ENCODE assay signal across 8 cellular contexts in genomic region chr7:130430841-130431713, GRCh38. TPM values are rescaled to one million over a fixed set of nuclear protein-coding genes. Genes with fewer than 3 reads are reported as not detected.
A peak's percentile ranks its signal among the peaks of the same experiment; 100 is the strongest.
DNase-seq lines count a peak whose midpoint lies in the region; ATAC-seq and TF ChIP-seq lines count a peak whose summit lies in the region.
"Had no signal": no experiment of that assay in that cellular context is flagged by ENCODE, and none has a peak within 500 bp of the region (broad histone marks: within the 10 kb centered on the region; RNA-seq: fewer than 3 reads in every experiment).

No MANE protein-coding gene starts in this region.

- TF ChIP-seq CTCF in HFF-Myc (IDR thresholded peaks at IDR 0.05; ENCODE audit: low read depth, low read length, missing control alignments) (no peak), OCI-LY7 (conservative IDR thresholded peaks at IDR 0.05; ENCODE audit: low read length) (no peak), fibroblast of villous mesenchyme (IDR thresholded peaks at IDR 0.05; ENCODE audit: insufficient read depth, low read depth, low read length) (no peak)

- H3K27me3 ChIP-seq in skeletal muscle tissue (ENCODE audit: control insufficient read depth in 3 of 3, insufficient read depth in 3 of 3, low read length in 3 of 3): no peaks in the 10 kb centered on the region
- H3K27me3 ChIP-seq in CD4-positive, alpha-beta memory T cell (ENCODE audit: insufficient read depth, low read length): no peaks in the 10 kb centered on the region

- peak overlapping the region; percentile 25 for H3K4me3 ChIP-seq in HFF-Myc (replicated peaks; ENCODE audit: low read depth, low read length)
- no peak overlapping the region for H3K4me3 ChIP-seq in OCI-LY7 (ENCODE audit: low read depth, low read length, poor library complexity, severe bottlenecking)
- H3K4me3 ChIP-seq in fibroblast of villous mesenchyme (ENCODE audit: low read depth, low read length): peak overlapping the region; percentile 51
- peak overlapping the region in 2 of 3 donors; percentile 36 to 45 for H3K4me3 ChIP-seq in skeletal muscle tissue (ENCODE audit: low read length in 3 of 3)
- H3K4me3 ChIP-seq in CD4-positive, alpha-beta memory T cell (ENCODE audit: low read length in 2 of 2): no peak overlapping the region

- DNase-seq in HFF-Myc (ENCODE audit: extremely low read depth, low read depth): peak; percentile 52
- no peak for DNase-seq in OCI-LY7 (ENCODE audit: low spot score)
- DNase-seq in fibroblast of villous mesenchyme (ENCODE audit: low read depth): peak; percentile 96
- no peak for DNase-seq in CD4-positive, alpha-beta memory T cell
- DNase-seq in posterior vena cava (ENCODE audit: low spot score): no peak

- 0 out of 2 replicates have a peak, but pooled peaks cover 4% of the 10 kb centered on the region for H4K20me1 ChIP-seq in OCI-LY7 (ENCODE audit: insufficient read depth, low read length)

- H3K36me3 ChIP-seq in OCI-LY7 (ENCODE audit: insufficient read depth, low read length) (peaks cover 21% of the 10 kb centered on the region; the same call in 1 of the 2 replicates), skeletal muscle tissue (ENCODE audit: control insufficient read depth in 3 of 3, insufficient read depth in 3 of 3, low read length in 3 of 3) (no peaks in the 10 kb centered on the region)
- no peaks in the 10 kb centered on the region for H3K36me3 ChIP-seq in CD4-positive, alpha-beta memory T cell (ENCODE audit: insufficient read depth, low read length)

- no peak overlapping the region for H3K27ac Mint-ChIP-seq in CD4-positive, alpha-beta memory T cell

- peak overlapping the region; percentile 6; the same call in 1 of the 2 replicates for H3K4me2 ChIP-seq in OCI-LY7 (ENCODE audit: low read length)

- BruUV-seq in OCI-LY7 (replicated peaks; lab: Mats Ljungman, UMichigan): no TSS peak

- ATAC-seq in HG03159 (IDR thresholded peaks at IDR 0.05; ENCODE audit: unreplicated experiment): no peak

- H2AFZ ChIP-seq in OCI-LY7 (ENCODE audit: low read length): no peak overlapping the region

- no peaks in the 10 kb centered on the region for H3K9me3 Mint-ChIP-seq in CD4-positive, alpha-beta memory T cell

- POLR2A ChIA-PET in OCI-LY7 (lab: Charles Lee): no interaction called here
- POLR2A ChIA-PET in CD4-positive, alpha-beta memory T cell (lab: Charles Lee; ENCODE audit: partially characterized antibody): no interaction called here

- H3K79me2 ChIP-seq in OCI-LY7 (ENCODE audit: insufficient read depth, low read depth, low read length): no peaks in the 10 kb centered on the region; the same call in 1 of the 2 replicates

- CTCF ChIA-PET in OCI-LY7 (lab: Charles Lee; ENCODE audit: unreplicated experiment): no interaction called here
- CTCF ChIA-PET in CD4-positive, alpha-beta memory T cell (lab: Charles Lee; ENCODE audit: partially characterized antibody): no interaction called here

- no peak overlapping the region for H3K4me3 Mint-ChIP-seq in CD4-positive, alpha-beta memory T cell

- H3K36me3 Mint-ChIP-seq in CD4-positive, alpha-beta memory T cell: peaks cover 1 to 3% of the 10 kb centered on the region in 2 donors

- H3K9ac ChIP-seq in skeletal muscle tissue (ENCODE audit: low read depth in 1 of 3, low read length in 3 of 3): peak overlapping the region in 1 of 3 donors; percentile 53

- no peaks in the 10 kb centered on the region for H3K27me3 Mint-ChIP-seq in CD4-positive, alpha-beta memory T cell

- H3K4me1 ChIP-seq in OCI-LY7 (ENCODE audit: insufficient read depth, low read length, poor library complexity, severe bottlenecking) (peaks cover 4% of the 10 kb centered on the region), skeletal muscle tissue (ENCODE audit: control insufficient read depth in 3 of 3, insufficient read depth in 3 of 3, low read length in 3 of 3) (peaks cover 0 to 6% (median 4%) of the 10 kb centered on the region in 3 donors)
- peaks cover 13% of the 10 kb centered on the region for H3K4me1 ChIP-seq in CD4-positive, alpha-beta memory T cell (ENCODE audit: insufficient read depth, low read length)

- intact Hi-C loops in OCI-LY7 (cut with micrococcal nuclease; ENCODE audit: unreplicated experiment): no loop called here
- intact Hi-C loops in CD4-positive, alpha-beta memory T cell (cut with micrococcal nuclease): no loop called here
- intact Hi-C loops in posterior vena cava (cut with DNase I): no loop called here

- no peak overlapping the region for H3K27ac ChIP-seq in OCI-LY7 (ENCODE audit: low read depth, low read length, poor library complexity, severe bottlenecking)
- no peak overlapping the region for H3K27ac ChIP-seq in skeletal muscle tissue (ENCODE audit: low read depth, low read length)
- no peak overlapping the region for H3K27ac ChIP-seq in CD4-positive, alpha-beta memory T cell (ENCODE audit: low read depth, low read length)

- H3K9me3 ChIP-seq in OCI-LY7 (ENCODE audit: low read length) (no peaks in the 10 kb centered on the region), skeletal muscle tissue (ENCODE audit: control insufficient read depth in 3 of 3, low read length in 3 of 3) (no peaks in the 10 kb centered on the region)
- H3K9me3 ChIP-seq in CD4-positive, alpha-beta memory T cell (ENCODE audit: control insufficient read depth in 1 of 2, low read length in 2 of 2): no peaks in the 10 kb centered on the region

- H3K4me1 Mint-ChIP-seq in CD4-positive, alpha-beta memory T cell: peaks cover 0 to 8% (median 5%) of the 10 kb centered on the region in 4 donors

- H3K9me2 ChIP-seq in OCI-LY7 (ENCODE audit: insufficient read depth, low read length): no peaks in the 10 kb centered on the region

RNA-seq across cellular contexts. Expression of gene CEP41, which starts 9.7 kb away (rescaled TPM):
- total RNA-seq in OCI-LY7 (2014; rRNA removed; shearing (Covaris generic)): 19.6 and 25.6 TPM in 2 replicates
- total RNA-seq in OCI-LY7 (2022) (35.4 and 41.1 TPM in 2 replicates), fibroblast of villous mesenchyme (9.7 and 12.5 TPM in 2 replicates), skeletal muscle tissue (7.8 TPM), posterior vena cava (10 to 100 TPM in 1 of 2 donors, 1 to 10 TPM in 1; 5.0 to 11.5 TPM)
- total RNA-seq in CD4-positive, alpha-beta memory T cell: 1 to 10 TPM; 6.0 to 7.3 TPM
- polyA plus RNA-seq in CD4-positive, alpha-beta memory T cell: 10 to 100 TPM; 16.3 to 20.9 TPM

RNA-seq across cellular contexts. Expression of gene CPA1, which starts 50.8 kb away (rescaled TPM):
- not detected in 2 replicates for total RNA-seq in OCI-LY7 (2014; rRNA removed; shearing (Covaris generic))
- total RNA-seq in OCI-LY7 (2022) (not detected in 2 replicates), fibroblast of villous mesenchyme (0.32 and 0.86 TPM in 2 replicates), skeletal muscle tissue (2.6 TPM), posterior vena cava (1 to 10 TPM in 1 of 2 donors, under 1 TPM in 1; 0.79 to 6.7 TPM)
- total RNA-seq in CD4-positive, alpha-beta memory T cell: not detected
- polyA plus RNA-seq in CD4-positive, alpha-beta memory T cell: not detected
- total RNA-seq: mononuclear cell had no signal

Comparison
In these comparisons a context has a peak if more than half of its experiments do, and no peak if none do; other contexts are left out.
1. DNase-seq: peak in HFF-Myc (single experiment) and fibroblast of villous mesenchyme (single experiment); none in OCI-LY7 (single experiment), CD4-positive, alpha-beta memory T cell (0 of 5) and posterior vena cava (single experiment).
2. H3K4me3 ChIP-seq: peak in HFF-Myc (single experiment), fibroblast of villous mesenchyme (single experiment) and skeletal muscle tissue (2 of 3); none in OCI-LY7 (single experiment) and CD4-positive, alpha-beta memory T cell (0 of 2).